Comparison of ENCODE assay signal across 8 cellular contexts in the genomic region with DNA sequence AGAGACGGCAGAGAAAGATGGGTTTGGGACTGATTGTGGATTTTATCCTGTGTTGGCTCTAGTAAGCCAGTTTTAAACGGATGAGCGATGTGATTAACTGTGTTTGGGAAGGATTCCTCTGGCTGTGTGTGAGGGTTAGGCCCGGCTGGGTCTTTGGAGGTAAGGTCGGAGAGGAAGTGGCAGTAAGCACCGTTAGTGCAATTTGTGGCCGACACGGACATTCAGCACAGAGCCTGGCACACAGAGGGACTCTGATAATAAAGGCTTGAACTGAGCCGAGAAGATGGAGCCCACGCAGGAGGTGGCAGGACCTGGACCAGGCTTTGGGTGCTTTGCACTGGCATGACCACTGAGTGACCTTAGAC. TPM values are rescaled to one million over a fixed set of nuclear protein-coding genes. Genes with fewer than 3 reads are reported as not detected.
DNase-seq lines count a peak whose midpoint lies in the region; ATAC-seq and TF ChIP-seq lines count a peak whose summit lies in the region.

No MANE protein-coding gene starts in this region.

- H3K27me3 ChIP-seq in esophagus (ENCODE audit: control insufficient read depth in 1 of 2, insufficient read depth in 2 of 2, low read length in 2 of 2) (no peaks in the 10 kb centered on the region), psoas muscle (ENCODE audit: insufficient read depth in 3 of 3, low read length in 2 of 3) (no peaks in the 10 kb centered on the region)

- peak overlapping the region; percentile 94 for H3K4me3 ChIP-seq in GM12865 (ENCODE audit: low read depth, low read length)
- peak overlapping the region; percentile 87 to 88 for H3K4me3 ChIP-seq in esophagus (ENCODE audit: low read depth in 1 of 2, low read length in 2 of 2)
- H3K4me3 ChIP-seq in psoas muscle, result peak overlapping the region; percentile 73

- POLR2A ChIA-PET in RWPE1 (lab: Yijun Ruan, JAX; ENCODE audit: low non-redundant PET), result no interaction called here

- intact Hi-C loops in psoas muscle (cut with DNase I), result loop anchor here in 1 of 2 donors (10.0 kb wide), 1 partner anchor 174 kb away; the partner anchor contains the start of gene PAFAH2

- no peak for TF ChIP-seq CTCF in GM12865 (IDR thresholded peaks at IDR 0.05; ENCODE audit: insufficient read depth, low read depth, low read length, missing control alignments)
- TF ChIP-seq CTCF in RWPE1 (conservative IDR thresholded peaks at IDR 0.05; ENCODE audit: low read depth), result no peak
- no peak for TF ChIP-seq CTCF in psoas muscle (IDR thresholded peaks at IDR 0.05)

- no peaks in the 10 kb centered on the region for H3K9me3 ChIP-seq in esophagus (ENCODE audit: control insufficient read depth in 2 of 2, insufficient read depth in 1 of 2, low read depth in 1 of 2, low read length in 1 of 2)
- no peaks in the 10 kb centered on the region for H3K9me3 ChIP-seq in psoas muscle

- peaks cover 0 to 18% of the 10 kb centered on the region in 2 donors for H3K4me1 ChIP-seq in esophagus (ENCODE audit: control insufficient read depth in 2 of 2, insufficient read depth in 2 of 2, low read length in 1 of 2)
- peaks cover 31% of the 10 kb centered on the region for H3K4me1 ChIP-seq in psoas muscle

- CTCF ChIA-PET in RWPE1 (lab: Yijun Ruan, JAX), result no interaction called here

- H3K27ac ChIP-seq in RWPE1 (peak overlapping the region; percentile 92), esophagus (ENCODE audit: low read depth in 2 of 2, low read length in 1 of 2) (peak overlapping the region; percentile 97 to 98), psoas muscle (peak overlapping the region; percentile 92)

- peaks cover 0 to 5% of the 10 kb centered on the region in 2 donors for H3K36me3 ChIP-seq in esophagus (ENCODE audit: control insufficient read depth in 2 of 2, insufficient read depth in 2 of 2, low read length in 1 of 2)
- peaks cover 0 to 21% of the 10 kb centered on the region in 2 donors for H3K36me3 ChIP-seq in psoas muscle (ENCODE audit: insufficient read depth in 1 of 2, low read depth in 1 of 2)

- 23 to 25% methylated on average over 10 of the region's 10 CpGs for WGBS in esophagus, 2 donors
- WGBS in psoas muscle, 3 donors, result 17 to 32% (median 18%) methylated on average over 10 of the region's 10 CpGs

- no peak for ATAC-seq in psoas muscle

- DNase-seq in GM12865 (ENCODE audit: low read depth) (no peak), RWPE1 (ENCODE audit: low spot score) (no peak), psoas muscle (no peak), NCI-H2196 treated with DMSO at 0.1 percent for 48 hours (lab: John Stamatoyannopoulos, UW; ENCODE audit: unreplicated experiment) (no peak), HCEC 1CT (no peak), D341Med (ENCODE audit: low spot score) (no peak)
- no peak for DNase-seq in activated effector memory CD4-positive, alpha-beta T cell treated with anti-CD3 and anti-CD28 coated beads, Interleukin-2, amount 50 U/mL, for 16 hours

RNA-seq across cellular contexts. Expression of gene MTFR1L, which starts 1.3 kb away (rescaled TPM):
- polyA plus RNA-seq in esophagus (10 to 100 TPM; 28.4 to 32.0 TPM), psoas muscle (100 to 1,000 TPM in 2 of 3 donors, 10 to 100 TPM in 1; 99.2 to 135 (median 110) TPM)
- total RNA-seq in psoas muscle, result 100 to 1,000 TPM in 1 of 4 donors, 10 to 100 TPM in 3; 85.2 to 112 (median 94.1) TPM

RNA-seq across cellular contexts. Expression of gene SELENON, which starts 21.1 kb away (rescaled TPM):
- 10 to 100 TPM; 19.2 to 21.4 TPM for polyA plus RNA-seq in esophagus
- total RNA-seq in psoas muscle, result 100 to 1,000 TPM in 1 of 4 donors, 10 to 100 TPM in 3; 37.8 to 104 (median 56.1) TPM
- polyA plus RNA-seq in psoas muscle, result 10 to 100 TPM; 25.3 to 39.3 (median 29.0) TPM

RNA-seq across cellular contexts. Expression of gene AUNIP, which starts 38.2 kb away (rescaled TPM):
- polyA plus RNA-seq in esophagus (1 to 10 TPM; 1.1 to 2.0 TPM), psoas muscle (under 1 TPM; 0.05 to 0.13 (median 0.07) TPM)
- under 1 TPM in 2 of 4 donors, not detected in 2; 0.26 to 0.47 TPM for total RNA-seq in psoas muscle

RNA-seq across cellular contexts. Expression of gene PAQR7, which starts 54.4 kb away (rescaled TPM):
- polyA plus RNA-seq in esophagus (10 to 100 TPM in 1 of 2 donors, 1 to 10 TPM in 1; 9.5 to 14.3 TPM), psoas muscle (1 to 10 TPM; 2.1 to 2.9 (median 2.2) TPM)
- total RNA-seq in psoas muscle, result 1 to 10 TPM; 2.2 to 3.7 (median 2.6) TPM
